ENCODE assay signal across 17 cellular contexts in genomic region chr4:111776546-111776945, GRCh38.
"Had no signal": no experiment of that assay in that cellular context is flagged by ENCODE, and none has a peak within 500 bp of the region (broad histone marks: within the 10 kb centered on the region; RNA-seq: fewer than 3 reads in every experiment).

No MANE protein-coding gene starts in this region.

- H3K27ac Mint-ChIP-seq: activated naive CD8-positive, alpha-beta T cell; endodermal cell; nephron progenitor cell; T-helper 1 cell treated with Interleukin-12 subunit alpha and Interleukin-12 subunit beta and Interleukin-4 antibody, amounts not matched to agents 30 μg/mL and 1 μg/mL, for 36 hours had no signal

- H3K9me3 ChIP-seq: breast epithelium, suprapubic skin, upper lobe of left lung had no signal

- DNase-seq: activated CD4-positive, alpha-beta T cell treated with anti-CD3 and anti-CD28 coated beads, Interleukin-2, amount 50 U/mL, for 1 hour; activated CD4-positive, CD25-positive, alpha-beta regulatory T cell; activated effector memory CD4-positive, alpha-beta T cell treated with Interleukin-2 at 50 U/mL for 16 hours; activated T-cell treated with anti-CD3 and anti-CD28 coated beads for 4 hours; endodermal cell; head of caudate nucleus; islet precursor cell; nephron progenitor cell; stimulated activated CD4-positive, alpha-beta T cell treated with anti-CD3 and anti-CD28 coated beads, Interleukin-2, amount 100 ng/mL, for 48 hours; stimulated activated naive CD8-positive, alpha-beta T cell treated with anti-CD3 and anti-CD28 coated beads, Interleukin-15, Interleukin-2, amounts not matched to agents 100 U/mL and 50 U/mL, for 24 hours; upper lobe of left lung had no signal

- H3K27me3 Mint-ChIP-seq: activated naive CD8-positive, alpha-beta T cell had no signal

- H3K4me3 ChIP-seq: breast epithelium, suprapubic skin, upper lobe of left lung had no signal

- H3K27ac ChIP-seq: breast epithelium, suprapubic skin, upper lobe of left lung had no signal

- H3K9me3 Mint-ChIP-seq: endodermal cell; nephron progenitor cell; T-helper 1 cell treated with Interleukin-12 subunit alpha and Interleukin-12 subunit beta and Interleukin-4 antibody, amounts not matched to agents 30 μg/mL and 1 μg/mL, for 36 hours had no signal

- H3K27me3 ChIP-seq: breast epithelium, suprapubic skin, upper lobe of left lung had no signal

- H3K4me1 Mint-ChIP-seq: endodermal cell had no signal

- H3K36me3 Mint-ChIP-seq: activated naive CD8-positive, alpha-beta T cell had no signal

- H3K4me1 ChIP-seq: breast epithelium, suprapubic skin had no signal

- H3K4me3 Mint-ChIP-seq: activated naive CD8-positive, alpha-beta T cell; endodermal cell; nephron progenitor cell; T-helper 1 cell treated with Interleukin-12 subunit alpha and Interleukin-12 subunit beta and Interleukin-4 antibody, amounts not matched to agents 30 μg/mL and 1 μg/mL, for 36 hours had no signal

- ATAC-seq: left lobe of liver; sciatic nerve; stimulated activated naive CD8-positive, alpha-beta T cell treated with anti-CD3 and anti-CD28 coated beads, Interleukin-15, Interleukin-2, amounts not matched to agents 100 U/mL and 50 U/mL, for 24 hours had no signal

- H3K36me3 ChIP-seq: breast epithelium, suprapubic skin, upper lobe of left lung had no signal
